ENCODE assay signal across 1 cellular context in the genomic region with DNA sequence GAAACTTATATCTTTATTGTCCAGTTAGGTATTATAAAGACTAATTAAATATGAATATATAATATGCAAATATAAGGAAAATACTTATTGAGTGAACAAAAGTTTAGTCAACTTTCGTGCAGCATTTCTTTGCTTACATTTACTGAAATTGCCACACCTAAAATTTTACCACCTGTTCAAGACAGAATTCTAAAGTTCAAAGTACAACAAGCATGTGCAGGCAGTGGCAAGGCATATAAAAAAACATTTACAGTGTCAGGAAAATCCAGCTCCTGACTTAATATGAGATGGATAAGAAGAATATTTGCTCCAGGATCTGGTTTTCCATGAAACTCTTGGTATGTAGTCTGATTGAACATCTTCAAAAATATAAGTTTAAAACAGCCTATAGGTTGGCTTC.
TF ChIP-seq lines count a peak whose summit lies in the region.

No MANE protein-coding gene starts in this region.

TF ChIP-seq in HepG2, 621 proteins besides CTCF, POLR2A, EP300 and RAD21:
- TF ChIP-seq GATAD2A (CRISPR knock-in tag; IDR thresholded peaks at IDR 0.05) (peak; percentile 42; the same call in 1 of the 2 replicates), ZNF564 (CRISPR knock-in tag; IDR thresholded peaks at IDR 0.05) (no peak), LCORL (IDR thresholded peaks at IDR 0.05) (no peak), LCORL (CRISPR knock-in tag; IDR thresholded peaks at IDR 0.05) (0 out of 2 replicates have a peak, but pooled peaks have one; percentile 23), KAT8 (CRISPR knock-in tag; IDR thresholded peaks at IDR 0.05) (0 out of 2 replicates have a peak, but pooled peaks have one; percentile 19), HNF4G (IDR thresholded peaks at IDR 0.05; ENCODE audit: borderline replicate concordance, low read depth, low read length) (peak; percentile 58), HNF4G (CRISPR knock-in tag; IDR thresholded peaks at IDR 0.05; ENCODE audit: borderline replicate concordance, low read depth) (no peak), ZNF83 (CRISPR knock-in tag; IDR thresholded peaks at IDR 0.05; ENCODE audit: borderline replicate concordance) (no peak), MXI1 (IDR thresholded peaks at IDR 0.05; ENCODE audit: borderline replicate concordance, low read depth, low read length) (no peak), HNF4A (CRISPR knock-in tag; IDR thresholded peaks at IDR 0.05) (peak; percentile 78), NBN (conservative IDR thresholded peaks at IDR 0.05) (no peak), SAP130 (CRISPR knock-in tag; IDR thresholded peaks at IDR 0.05; ENCODE audit: low read depth) (peak; percentile 14; the same call in 1 of the 2 replicates)
- TF ChIP-seq, protein P1, sequence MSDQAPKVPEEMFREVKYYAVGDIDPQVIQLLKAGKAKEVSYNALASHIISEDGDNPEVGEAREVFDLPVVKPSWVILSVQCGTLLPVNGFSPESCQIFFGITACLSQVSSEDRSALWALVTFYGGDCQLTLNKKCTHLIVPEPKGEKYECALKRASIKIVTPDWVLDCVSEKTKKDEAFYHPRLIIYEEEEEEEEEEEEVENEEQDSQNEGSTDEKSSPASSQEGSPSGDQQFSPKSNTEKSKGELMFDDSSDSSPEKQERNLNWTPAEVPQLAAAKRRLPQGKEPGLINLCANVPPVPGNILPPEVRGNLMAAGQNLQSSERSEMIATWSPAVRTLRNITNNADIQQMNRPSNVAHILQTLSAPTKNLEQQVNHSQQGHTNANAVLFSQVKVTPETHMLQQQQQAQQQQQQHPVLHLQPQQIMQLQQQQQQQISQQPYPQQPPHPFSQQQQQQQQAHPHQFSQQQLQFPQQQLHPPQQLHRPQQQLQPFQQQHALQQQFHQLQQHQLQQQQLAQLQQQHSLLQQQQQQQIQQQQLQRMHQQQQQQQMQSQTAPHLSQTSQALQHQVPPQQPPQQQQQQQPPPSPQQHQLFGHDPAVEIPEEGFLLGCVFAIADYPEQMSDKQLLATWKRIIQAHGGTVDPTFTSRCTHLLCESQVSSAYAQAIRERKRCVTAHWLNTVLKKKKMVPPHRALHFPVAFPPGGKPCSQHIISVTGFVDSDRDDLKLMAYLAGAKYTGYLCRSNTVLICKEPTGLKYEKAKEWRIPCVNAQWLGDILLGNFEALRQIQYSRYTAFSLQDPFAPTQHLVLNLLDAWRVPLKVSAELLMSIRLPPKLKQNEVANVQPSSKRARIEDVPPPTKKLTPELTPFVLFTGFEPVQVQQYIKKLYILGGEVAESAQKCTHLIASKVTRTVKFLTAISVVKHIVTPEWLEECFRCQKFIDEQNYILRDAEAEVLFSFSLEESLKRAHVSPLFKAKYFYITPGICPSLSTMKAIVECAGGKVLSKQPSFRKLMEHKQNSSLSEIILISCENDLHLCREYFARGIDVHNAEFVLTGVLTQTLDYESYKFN (CRISPR knock-in tag; conservative IDR thresholded peaks at IDR 0.05): 0 out of 2 replicates have a peak, but pooled peaks have one; percentile 14
- TF ChIP-seq, protein P2, sequence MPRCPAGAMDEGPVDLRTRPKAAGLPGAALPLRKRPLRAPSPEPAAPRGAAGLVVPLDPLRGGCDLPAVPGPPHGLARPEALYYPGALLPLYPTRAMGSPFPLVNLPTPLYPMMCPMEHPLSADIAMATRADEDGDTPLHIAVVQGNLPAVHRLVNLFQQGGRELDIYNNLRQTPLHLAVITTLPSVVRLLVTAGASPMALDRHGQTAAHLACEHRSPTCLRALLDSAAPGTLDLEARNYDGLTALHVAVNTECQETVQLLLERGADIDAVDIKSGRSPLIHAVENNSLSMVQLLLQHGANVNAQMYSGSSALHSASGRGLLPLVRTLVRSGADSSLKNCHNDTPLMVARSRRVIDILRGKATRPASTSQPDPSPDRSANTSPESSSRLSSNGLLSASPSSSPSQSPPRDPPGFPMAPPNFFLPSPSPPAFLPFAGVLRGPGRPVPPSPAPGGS (CRISPR knock-in tag; IDR thresholded peaks at IDR 0.05): no peak
- TF ChIP-seq, protein P3, sequence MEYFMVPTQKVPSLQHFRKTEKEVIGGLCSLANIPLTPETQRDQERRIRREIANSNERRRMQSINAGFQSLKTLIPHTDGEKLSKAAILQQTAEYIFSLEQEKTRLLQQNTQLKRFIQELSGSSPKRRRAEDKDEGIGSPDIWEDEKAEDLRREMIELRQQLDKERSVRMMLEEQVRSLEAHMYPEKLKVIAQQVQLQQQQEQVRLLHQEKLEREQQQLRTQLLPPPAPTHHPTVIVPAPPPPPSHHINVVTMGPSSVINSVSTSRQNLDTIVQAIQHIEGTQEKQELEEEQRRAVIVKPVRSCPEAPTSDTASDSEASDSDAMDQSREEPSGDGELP (IDR thresholded peaks at IDR 0.05; ENCODE audit: borderline replicate concordance, low read depth): peak; percentile 42; the same call in 1 of the 2 replicates
- TF ChIP-seq, protein P4, sequence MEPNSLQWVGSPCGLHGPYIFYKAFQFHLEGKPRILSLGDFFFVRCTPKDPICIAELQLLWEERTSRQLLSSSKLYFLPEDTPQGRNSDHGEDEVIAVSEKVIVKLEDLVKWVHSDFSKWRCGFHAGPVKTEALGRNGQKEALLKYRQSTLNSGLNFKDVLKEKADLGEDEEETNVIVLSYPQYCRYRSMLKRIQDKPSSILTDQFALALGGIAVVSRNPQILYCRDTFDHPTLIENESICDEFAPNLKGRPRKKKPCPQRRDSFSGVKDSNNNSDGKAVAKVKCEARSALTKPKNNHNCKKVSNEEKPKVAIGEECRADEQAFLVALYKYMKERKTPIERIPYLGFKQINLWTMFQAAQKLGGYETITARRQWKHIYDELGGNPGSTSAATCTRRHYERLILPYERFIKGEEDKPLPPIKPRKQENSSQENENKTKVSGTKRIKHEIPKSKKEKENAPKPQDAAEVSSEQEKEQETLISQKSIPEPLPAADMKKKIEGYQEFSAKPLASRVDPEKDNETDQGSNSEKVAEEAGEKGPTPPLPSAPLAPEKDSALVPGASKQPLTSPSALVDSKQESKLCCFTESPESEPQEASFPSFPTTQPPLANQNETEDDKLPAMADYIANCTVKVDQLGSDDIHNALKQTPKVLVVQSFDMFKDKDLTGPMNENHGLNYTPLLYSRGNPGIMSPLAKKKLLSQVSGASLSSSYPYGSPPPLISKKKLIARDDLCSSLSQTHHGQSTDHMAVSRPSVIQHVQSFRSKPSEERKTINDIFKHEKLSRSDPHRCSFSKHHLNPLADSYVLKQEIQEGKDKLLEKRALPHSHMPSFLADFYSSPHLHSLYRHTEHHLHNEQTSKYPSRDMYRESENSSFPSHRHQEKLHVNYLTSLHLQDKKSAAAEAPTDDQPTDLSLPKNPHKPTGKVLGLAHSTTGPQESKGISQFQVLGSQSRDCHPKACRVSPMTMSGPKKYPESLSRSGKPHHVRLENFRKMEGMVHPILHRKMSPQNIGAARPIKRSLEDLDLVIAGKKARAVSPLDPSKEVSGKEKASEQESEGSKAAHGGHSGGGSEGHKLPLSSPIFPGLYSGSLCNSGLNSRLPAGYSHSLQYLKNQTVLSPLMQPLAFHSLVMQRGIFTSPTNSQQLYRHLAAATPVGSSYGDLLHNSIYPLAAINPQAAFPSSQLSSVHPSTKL (CRISPR knock-in tag; IDR thresholded peaks at IDR 0.05): peak; percentile 56
- TF ChIP-seq, protein P5, sequence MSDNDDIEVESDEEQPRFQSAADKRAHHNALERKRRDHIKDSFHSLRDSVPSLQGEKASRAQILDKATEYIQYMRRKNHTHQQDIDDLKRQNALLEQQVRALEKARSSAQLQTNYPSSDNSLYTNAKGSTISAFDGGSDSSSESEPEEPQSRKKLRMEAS (IDR thresholded peaks at IDR 0.05): 0 out of 2 replicates have a peak, but pooled peaks have one; percentile 46
